In the genomic region with DNA sequence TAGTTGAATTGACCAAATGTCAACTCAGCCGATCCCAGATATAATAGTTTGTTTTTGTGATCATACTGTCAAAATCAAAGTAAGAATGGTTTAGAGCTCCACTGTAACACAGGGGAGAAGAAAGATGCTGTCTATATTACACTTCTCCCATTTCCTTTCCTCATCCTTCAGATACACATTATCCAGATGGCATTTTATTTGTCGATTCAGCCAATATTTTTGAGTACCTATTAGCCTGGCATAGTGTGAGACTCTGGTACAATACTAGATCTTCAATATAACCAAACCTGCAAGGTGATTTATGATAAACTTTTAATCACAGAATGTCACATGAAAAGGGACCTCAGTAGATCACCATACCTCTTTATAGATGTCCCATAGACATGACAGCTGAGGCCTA, we compare ENCODE assay signal across 10 cellular contexts. TPM values are rescaled to one million over a fixed set of nuclear protein-coding genes. Genes with fewer than 3 reads are reported as not detected.
DNase-seq lines count a peak whose midpoint lies in the region; ATAC-seq, FAIRE-seq and TF ChIP-seq lines count a peak whose summit lies in the region.
"Had no signal": no experiment of that assay in that cellular context is flagged by ENCODE, and none has a peak within 500 bp of the region (broad histone marks: within the 10 kb centered on the region; RNA-seq: fewer than 3 reads in every experiment).

No MANE protein-coding gene starts in this region.

- dilution Hi-C loops in keratinocyte (cut with MboI; ENCODE audit: extremely low pct_ligation_motif_present, low sequenced_read_pairs): no loop called here

- H4K20me1 ChIP-seq in keratinocyte (ENCODE audit: control insufficient read depth, extremely low read depth, insufficient read depth, low read length): no peaks in the 10 kb centered on the region

- H3K4me1 ChIP-seq in heart left ventricle (peaks cover 0 to 49% (median 30%) of the 10 kb centered on the region in 12 donors), keratinocyte (ENCODE audit: control insufficient read depth, extremely low read depth, insufficient read depth, low read length) (peaks cover 11% of the 10 kb centered on the region), tibial artery (peaks cover 0 to 40% (median 21%) of the 10 kb centered on the region in 4 donors)

- H3K9me3 Mint-ChIP-seq in activated T-helper 1 cell treated with anti-CD3 and anti-CD28 coated beads, Interleukin-12 subunit alpha, Interleukin-12 subunit beta, Interleukin-2, Interleukin-4 antibody, amounts not matched to agents 30 ng/mL and 10 ng/mL and 1 ng/mL, durations not matched to agents 14 hours and 24 hours and 36 hours: no peaks in the 10 kb centered on the region

- TF ChIP-seq POLR2A in heart left ventricle (IDR thresholded peaks at IDR 0.05): no peak

- TF ChIP-seq CTCF in heart left ventricle (IDR thresholded peaks at IDR 0.05) (no peak), keratinocyte (optimal IDR thresholded peaks at IDR 0.05 in 1 of 3, IDR thresholded peaks at IDR 0.05 in 1 of 3, conservative IDR thresholded peaks at IDR 0.05 in 1 of 3; ENCODE audit: extremely low read depth in 1 of 3, insufficient read depth in 2 of 3, low read length in 3 of 3) (no peak), tibial artery (IDR thresholded peaks at IDR 0.05) (no peak)

- intact Hi-C loops in heart left ventricle (cut with DNase I) (loop anchor here in 2 of 10 donors (2.0 to 5.0 kb wide), 2 partner anchors 72 to 490 kb away; a partner anchor contains a TSS), left ventricle myocardium superior (cut with micrococcal nuclease) (no loop called here), tibial artery (cut with DNase I; ENCODE audit: low total_unique reads) (no loop called here)
- intact Hi-C loops in activated T-helper 1 cell treated with anti-CD3 and anti-CD28 coated beads, Interleukin-12 subunit alpha, Interleukin-12 subunit beta, Interleukin-2, Interleukin-4 antibody, amounts not matched to agents 30 ng/mL and 10 ng/mL and 1 ng/mL, durations not matched to agents 14 hours and 24 hours and 36 hours (cut with micrococcal nuclease): loop anchor here (5.0 kb wide), 1 partner anchor 585 kb away; no protein-coding TSS in a partner anchor

- peaks cover 0 to 25% (median 11%) of the 10 kb centered on the region in 9 donors for H3K36me3 ChIP-seq in heart left ventricle
- no peaks in the 10 kb centered on the region for H3K36me3 ChIP-seq in keratinocyte (ENCODE audit: control insufficient read depth in 2 of 2, extremely low read depth in 1 of 2, insufficient read depth in 2 of 2, low read length in 2 of 2)
- peaks cover 0 to 7% (median 0%) of the 10 kb centered on the region in 3 donors for H3K36me3 ChIP-seq in tibial artery
- H3K36me3 ChIP-seq: colonic mucosa had no signal

- H3K9me1 ChIP-seq in keratinocyte (ENCODE audit: control insufficient read depth, extremely low read depth, insufficient read depth, low read length): no peaks in the 10 kb centered on the region

- H3K9me3 ChIP-seq in heart left ventricle (no peaks in the 10 kb centered on the region), keratinocyte (ENCODE audit: control insufficient read depth, low read depth, low read length) (no peaks in the 10 kb centered on the region), tibial artery (no peaks in the 10 kb centered on the region)
- H3K9me3 ChIP-seq: colonic mucosa had no signal

- H3K27ac ChIP-seq in heart left ventricle (peak overlapping the region in 5 of 12 donors; percentile 7 to 96 (median 94)), keratinocyte (ENCODE audit: control insufficient read depth, insufficient read depth, low read length) (no peak overlapping the region), tibial artery (peak overlapping the region in 1 of 2 donors; percentile 92)

- FAIRE-seq in keratinocyte (lab: Jason Lieb, UNC): peak; percentile 53

- H2AFZ ChIP-seq in keratinocyte (ENCODE audit: control insufficient read depth, low read length): no peak overlapping the region

- peak overlapping the region in 7 of 12 donors; percentile 72 to 96 (median 89) for H3K4me3 ChIP-seq in heart left ventricle
- H3K4me3 ChIP-seq in keratinocyte (ENCODE audit: control insufficient read depth in 2 of 3, extremely low read depth in 1 of 3, insufficient read depth in 2 of 3, low read depth in 1 of 3, low read length in 3 of 3): peak overlapping the region in 1 of 3 experiments; percentile 87
- H3K4me3 ChIP-seq in tibial artery: peak overlapping the region; percentile 72 to 87

- H3K4me1 Mint-ChIP-seq in activated T-helper 1 cell treated with anti-CD3 and anti-CD28 coated beads, Interleukin-12 subunit alpha, Interleukin-12 subunit beta, Interleukin-2, Interleukin-4 antibody, amounts not matched to agents 30 ng/mL and 10 ng/mL and 1 ng/mL, durations not matched to agents 14 hours and 24 hours and 36 hours (ENCODE audit: low read depth): peaks cover 45% of the 10 kb centered on the region

- no peaks in the 10 kb centered on the region for H3K27me3 ChIP-seq in heart left ventricle
- H3K27me3 ChIP-seq in keratinocyte (ENCODE audit: control insufficient read depth, extremely low read depth, insufficient read depth, low read length): no peaks in the 10 kb centered on the region
- H3K27me3 ChIP-seq in tibial artery: no peaks in the 10 kb centered on the region
- H3K27me3 ChIP-seq: colonic mucosa had no signal

- 74 to 86% (median 82%) methylated on average over 2 of the region's 2 CpGs for WGBS in heart left ventricle, 4 donors

- DNase-seq in heart left ventricle: no peak
- DNase-seq in left ventricle myocardium superior: no peak
- no peak for DNase-seq in activated T-helper 1 cell treated with anti-CD3 and anti-CD28 coated beads, Interleukin-12 subunit alpha, Interleukin-12 subunit beta, Interleukin-2, Interleukin-4 antibody, amounts not matched to agents 30 ng/mL and 10 ng/mL and 1 ng/mL, durations not matched to agents 14 hours and 24 hours and 36 hours (ENCODE audit: low spot score)
- no peak for DNase-seq in keratinocyte (ENCODE audit: low read depth, low spot score)
- DNase-seq in tibial artery: no peak
- DNase-seq in NCI-H748 treated with DMSO at 0.1 percent for 48 hours (lab: John Stamatoyannopoulos, UW): no peak
- DNase-seq: activated CD4-positive, alpha-beta T cell treated with anti-CD3 and anti-CD28 coated beads, Interleukin-2, amount 50 U/mL, for 1 hour; colonic mucosa had no signal

- H3K27me3 Mint-ChIP-seq in activated T-helper 1 cell treated with anti-CD3 and anti-CD28 coated beads, Interleukin-12 subunit alpha, Interleukin-12 subunit beta, Interleukin-2, Interleukin-4 antibody, amounts not matched to agents 30 ng/mL and 10 ng/mL and 1 ng/mL, durations not matched to agents 14 hours and 24 hours and 36 hours (ENCODE audit: insufficient read depth): peaks cover 2% of the 10 kb centered on the region

- H3K36me3 Mint-ChIP-seq in activated T-helper 1 cell treated with anti-CD3 and anti-CD28 coated beads, Interleukin-12 subunit alpha, Interleukin-12 subunit beta, Interleukin-2, Interleukin-4 antibody, amounts not matched to agents 30 ng/mL and 10 ng/mL and 1 ng/mL, durations not matched to agents 14 hours and 24 hours and 36 hours (ENCODE audit: low read depth): peaks cover 5% of the 10 kb centered on the region

- H3K4me3 Mint-ChIP-seq in activated T-helper 1 cell treated with anti-CD3 and anti-CD28 coated beads, Interleukin-12 subunit alpha, Interleukin-12 subunit beta, Interleukin-2, Interleukin-4 antibody, amounts not matched to agents 30 ng/mL and 10 ng/mL and 1 ng/mL, durations not matched to agents 14 hours and 24 hours and 36 hours: peak overlapping the region; percentile 99

- ATAC-seq in heart left ventricle (no peak), left ventricle myocardium superior (no peak), GM19023 (IDR thresholded peaks at IDR 0.05; ENCODE audit: unreplicated experiment) (no peak), GM18517 (IDR thresholded peaks at IDR 0.05; ENCODE audit: unreplicated experiment) (no peak)

- H3K4me2 ChIP-seq in keratinocyte (ENCODE audit: control insufficient read depth, extremely low read depth, insufficient read depth, low read depth, low read length): peak overlapping the region; percentile 92

- no peak overlapping the region for H3K9ac ChIP-seq in keratinocyte (ENCODE audit: control insufficient read depth, extremely low read depth, insufficient read depth, low read length)

- H3K79me2 ChIP-seq in keratinocyte (ENCODE audit: control insufficient read depth, insufficient read depth, low read length): peaks cover 28% of the 10 kb centered on the region

- peak overlapping the region; percentile 31 for H3K27ac Mint-ChIP-seq in activated T-helper 1 cell treated with anti-CD3 and anti-CD28 coated beads, Interleukin-12 subunit alpha, Interleukin-12 subunit beta, Interleukin-2, Interleukin-4 antibody, amounts not matched to agents 30 ng/mL and 10 ng/mL and 1 ng/mL, durations not matched to agents 14 hours and 24 hours and 36 hours

RNA-seq across cellular contexts. Expression of a gene that starts 1.7 kb away (rescaled TPM):
- total RNA-seq in heart left ventricle (10 to 100 TPM; 15.4 to 98.9 (median 70.4) TPM), left ventricle myocardium superior (54.9 TPM)
- polyA plus RNA-seq in heart left ventricle (10 to 100 TPM in 1 of 2 donors, 1 to 10 TPM in 1; 9.0 to 45.4 TPM), keratinocyte (51.5 to 71.8 TPM (median 52.1 TPM) in 3 replicates)
- total RNA-seq in activated T-helper 1 cell treated with anti-CD3 and anti-CD28 coated beads, Interleukin-12 subunit alpha, Interleukin-12 subunit beta, Interleukin-2, Interleukin-4 antibody, amounts not matched to agents 30 ng/mL and 10 ng/mL and 1 ng/mL, durations not matched to agents 14 hours and 24 hours and 36 hours: 67.3 and 73.2 TPM in 2 replicates
- 52.7 TPM for polyA plus RNA-seq in keratinocyte (2011; ENCODE audit: low read depth)
- polyA plus RNA-seq in keratinocyte (2011; cell fraction: cytosol; rRNA removed): 33.6 and 50.0 TPM in 2 replicates
- polyA plus RNA-seq in keratinocyte (2011; cell fraction: nucleus; rRNA removed): 111 and 144 TPM in 2 replicates
- 25.5 and 36.4 TPM in 2 replicates for polyA plus RNA-seq in keratinocyte (2012; ENCODE audit: low replicate concordance)
- polyA minus RNA-seq in keratinocyte: 28.5 to 38.0 TPM (median 29.0 TPM) in 3 replicates
- polyA minus RNA-seq in keratinocyte (2011; cell fraction: cytosol; rRNA and poly(A)+ RNA removed): 42.2 TPM
- 16.0 and 31.1 TPM in 2 replicates for polyA minus RNA-seq in keratinocyte (2011; cell fraction: nucleus; rRNA and poly(A)+ RNA removed)

RNA-seq across cellular contexts. Expression of a gene that starts 5.2 kb away (rescaled TPM):
- total RNA-seq in heart left ventricle (10 to 100 TPM in 3 of 9 donors, 1 to 10 TPM in 6; 3.9 to 16.6 (median 9.6) TPM), left ventricle myocardium superior (7.5 TPM)
- polyA plus RNA-seq in heart left ventricle (1 to 10 TPM; 2.5 to 2.6 TPM), keratinocyte (3.6 to 5.6 TPM (median 5.0 TPM) in 3 replicates)
- total RNA-seq in activated T-helper 1 cell treated with anti-CD3 and anti-CD28 coated beads, Interleukin-12 subunit alpha, Interleukin-12 subunit beta, Interleukin-2, Interleukin-4 antibody, amounts not matched to agents 30 ng/mL and 10 ng/mL and 1 ng/mL, durations not matched to agents 14 hours and 24 hours and 36 hours: 11.7 and 12.5 TPM in 2 replicates
- polyA plus RNA-seq in keratinocyte (2011; ENCODE audit: low read depth): 0.77 TPM
- polyA plus RNA-seq in keratinocyte (2011; cell fraction: cytosol; rRNA removed): 3.2 and 5.6 TPM in 2 replicates
- polyA plus RNA-seq in keratinocyte (2011; cell fraction: nucleus; rRNA removed): 4.1 TPM in 2 replicates
- polyA plus RNA-seq in keratinocyte (2012; ENCODE audit: low replicate concordance): 1.8 and 3.4 TPM in 2 replicates
- polyA minus RNA-seq in keratinocyte: 2.8 to 6.0 TPM (median 4.3 TPM) in 3 replicates
- 3.8 TPM for polyA minus RNA-seq in keratinocyte (2011; cell fraction: cytosol; rRNA and poly(A)+ RNA removed)
- polyA minus RNA-seq in keratinocyte (2011; cell fraction: nucleus; rRNA and poly(A)+ RNA removed): 2.1 and 4.9 TPM in 2 replicates
